ENCODE assay signal across 18 cellular contexts in genomic region chr11:67412495-67413179, GRCh38. TPM values are rescaled to one million over a fixed set of nuclear protein-coding genes. Genes with fewer than 3 reads are reported as not detected.
DNase-seq lines count a peak whose midpoint lies in the region; ATAC-seq and TF ChIP-seq lines count a peak whose summit lies in the region.
"Had no signal": no experiment of that assay in that cellular context is flagged by ENCODE, and none has a peak within 500 bp of the region (broad histone marks: within the 10 kb centered on the region; RNA-seq: fewer than 3 reads in every experiment).

No MANE protein-coding gene starts in this region.

- H3K9me2 ChIP-seq in DOHH2 (replicated peaks; ENCODE audit: control insufficient read depth, low read length) = no peaks in the 10 kb centered on the region

- no peak overlapping the region for H3K27ac ChIP-seq in DOHH2 (ENCODE audit: low read depth, low read length)
- H3K27ac ChIP-seq: ovary, thoracic aorta had no signal

- H3K4me2 ChIP-seq in DOHH2 (ENCODE audit: low read length) = peak overlapping the region; percentile 27
- H3K4me2 ChIP-seq: GM23338, smooth muscle cell had no signal

- H3K36me3 ChIP-seq in DOHH2 (ENCODE audit: control insufficient read depth, low read length) (peaks cover 22% of the 10 kb centered on the region), NT2/D1 (ENCODE audit: insufficient read depth, insufficient read length, low read length) (no peaks in the 10 kb centered on the region)
- H3K36me3 ChIP-seq: ovary, thoracic aorta had no signal

- H3K9me3 Mint-ChIP-seq in natural killer cell = no peaks in the 10 kb centered on the region
- H3K9me3 Mint-ChIP-seq: GM23338 had no signal

- peaks cover 45 to 85% of the 10 kb centered on the region in 2 donors for H3K4me1 Mint-ChIP-seq in natural killer cell

- peak overlapping the region; percentile 72 to 84 for H3K27ac Mint-ChIP-seq in natural killer cell
- H3K27ac Mint-ChIP-seq: GM23338 had no signal

- no peak for DNase-seq in NT2/D1 (ENCODE audit: low read depth, low spot score)
- DNase-seq in natural killer cell = no peak
- no peak for DNase-seq in globus pallidus (ENCODE audit: low spot score)
- DNase-seq in NCI-H1092 (lab: John Stamatoyannopoulos, UW) = no peak
- DNase-seq: effector CD8-positive, alpha-beta T cell; foreskin melanocyte; KG1; mesendoderm; NCI-H1694; NCI-H510A; ovary had no signal

- H4K20me1 ChIP-seq in DOHH2 (ENCODE audit: control insufficient read depth, insufficient read depth, low read depth, low read length) = no peaks in the 10 kb centered on the region

- H3K9me3 ChIP-seq in DOHH2 (ENCODE audit: control insufficient read depth, insufficient read depth, low read length) (no peaks in the 10 kb centered on the region), NT2/D1 (ENCODE audit: insufficient read depth, low read length) (no peaks in the 10 kb centered on the region)
- H3K9me3 ChIP-seq: ovary, thoracic aorta had no signal

- H3K27me3 Mint-ChIP-seq in natural killer cell (ENCODE audit: low read depth in 2 of 2) = no peaks in the 10 kb centered on the region

- TF ChIP-seq CTCF in DOHH2 (IDR thresholded peaks at IDR 0.05; ENCODE audit: low read depth, low read length, poor library complexity, severe bottlenecking) (no peak), natural killer cell (IDR thresholded peaks at IDR 0.05) (no peak)

- no peaks in the 10 kb centered on the region for H3K36me3 Mint-ChIP-seq in natural killer cell
- H3K36me3 Mint-ChIP-seq: brain had no signal

- H3K9ac ChIP-seq in NT2/D1 (ENCODE audit: insufficient read length, low read depth) = peak overlapping the region; percentile 51

- ATAC-seq in natural killer cell (no peak), GM18907 (IDR thresholded peaks at IDR 0.05; ENCODE audit: unreplicated experiment) (no peak)
- ATAC-seq: GM23338, Panc1 had no signal

- peaks cover 23% of the 10 kb centered on the region for H3F3A ChIP-seq in DOHH2 (ENCODE audit: control insufficient read depth, insufficient read depth)

- H3K4me1 ChIP-seq in DOHH2 (ENCODE audit: control insufficient read depth, low read length) (peaks cover 80% of the 10 kb centered on the region), NT2/D1 (ENCODE audit: insufficient read depth, insufficient read length) (peaks cover 62% of the 10 kb centered on the region)

- H3K79me2 ChIP-seq in DOHH2 (ENCODE audit: control insufficient read depth, low read length) = peaks cover 6% of the 10 kb centered on the region; the same call in 1 of the 2 replicates

- H3K4me3 Mint-ChIP-seq in natural killer cell = no peak overlapping the region
- H3K4me3 Mint-ChIP-seq: GM23338 had no signal

- H3K4me3 ChIP-seq in DOHH2 (ENCODE audit: low read length) (no peak overlapping the region), NT2/D1 (ENCODE audit: insufficient read length, low read depth) (no peak overlapping the region)
- H3K4me3 ChIP-seq: GM23338, ovary, smooth muscle cell, thoracic aorta had no signal

- intact Hi-C loops in natural killer cell (cut with micrococcal nuclease) = no loop called here

- H3K27me3 ChIP-seq in DOHH2 (ENCODE audit: control insufficient read depth, low read length) (peaks cover 6% of the 10 kb centered on the region), NT2/D1 (ENCODE audit: insufficient read depth, insufficient read length) (peaks cover 41% of the 10 kb centered on the region)

RNA-seq across cellular contexts. Expression of gene CARNS1, which starts 2.8 kb away (rescaled TPM):
- 10 to 100 TPM; 25.0 to 29.0 (median 25.0) TPM for total RNA-seq in natural killer cell

RNA-seq across cellular contexts. Expression of gene TBC1D10C, which starts 8.8 kb away (rescaled TPM):
- 100 to 1,000 TPM; 314 to 359 (median 342) TPM for total RNA-seq in natural killer cell
- total RNA-seq: smooth muscle cell had no signal

RNA-seq across cellular contexts. Expression of gene PPP1CA, which starts 11.0 kb away (rescaled TPM):
- total RNA-seq in natural killer cell = 100 to 1,000 TPM; 222 to 245 (median 233) TPM

RNA-seq across cellular contexts. Expression of gene RPS6KB2, which starts 15.7 kb away (rescaled TPM):
- total RNA-seq in natural killer cell = 10 to 100 TPM; 81.0 to 89.6 (median 84.6) TPM

RNA-seq across cellular contexts. Expression of gene RAD9A, which starts 20.9 kb away (rescaled TPM):
- 10 to 100 TPM; 30.2 to 47.1 (median 37.3) TPM for total RNA-seq in natural killer cell
